Comparison of ENCODE assay signal across 8 cellular contexts in the genomic region with DNA sequence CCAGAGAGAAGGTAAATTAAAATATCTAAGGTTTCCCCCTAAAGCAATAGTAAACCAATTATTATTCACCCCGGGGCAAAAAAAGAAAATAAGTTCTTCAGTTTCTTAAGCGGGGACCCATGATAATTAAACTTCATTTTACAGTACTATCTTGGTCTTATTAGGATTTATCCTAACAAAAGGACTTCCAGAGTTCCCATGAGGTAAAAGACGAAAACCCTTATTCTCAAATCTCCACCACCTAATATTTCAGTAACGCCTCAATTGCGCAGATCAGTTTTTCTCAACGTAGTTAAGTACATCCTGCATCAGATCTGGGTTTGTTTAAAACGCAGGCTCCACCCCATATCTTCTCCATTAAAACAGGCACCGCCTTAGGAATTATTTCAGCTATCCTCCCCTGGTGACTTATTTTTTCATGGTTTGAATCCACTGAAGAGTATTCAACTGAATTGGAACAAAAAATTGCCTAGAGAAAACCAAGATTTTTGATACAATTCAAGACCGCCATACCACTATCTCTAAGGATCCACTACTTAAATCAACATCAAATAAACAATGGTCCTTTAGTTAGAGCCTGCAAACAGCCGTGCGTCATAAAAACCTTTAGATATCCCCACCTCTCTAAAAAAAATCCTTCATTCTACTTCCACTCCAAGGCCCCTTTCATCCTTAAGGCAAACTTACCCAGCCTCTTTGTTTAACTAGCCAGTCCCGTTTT. TPM values are rescaled to one million over a fixed set of nuclear protein-coding genes. Genes with fewer than 3 reads are reported as not detected.
DNase-seq lines count a peak whose midpoint lies in the region; ATAC-seq and TF ChIP-seq lines count a peak whose summit lies in the region.

No MANE protein-coding gene starts in this region.

- H3K4me3 ChIP-seq in Peyer's patch (peak overlapping the region; percentile 81 to 99 (median 88)), endodermal cell (ENCODE audit: low read length) (peak overlapping the region; percentile 92), neuronal stem cell (ENCODE audit: low read length in 2 of 2) (peak overlapping the region; percentile 95 to 96)

- no peak for ATAC-seq in HG03521 (IDR thresholded peaks at IDR 0.05; ENCODE audit: unreplicated experiment)

- peak; percentile 33 for DNase-seq in NCI-H2107 treated with DMSO at 0.1 percent for 48 hours (lab: John Stamatoyannopoulos, UW; ENCODE audit: unreplicated experiment)
- no peak for DNase-seq in NCI-H2107 (lab: John Stamatoyannopoulos, UW)
- peak in 1 of 3 donors; percentile 45 for DNase-seq in Peyer's patch
- no peak for DNase-seq in endodermal cell
- DNase-seq in neuronal stem cell (ENCODE audit: low spot score) = no peak
- no peak for DNase-seq in UCSD-AML1 (lab: John Stamatoyannopoulos, UW; ENCODE audit: unreplicated experiment)
- no peak for DNase-seq in NCI-H2171 treated with DMSO at 0.1 percent for 48 hours (lab: John Stamatoyannopoulos, UW)

- no peak for TF ChIP-seq POLR2A in Peyer's patch (IDR thresholded peaks at IDR 0.05)

- H3K18ac ChIP-seq in neuronal stem cell (ENCODE audit: low read length) = no peak overlapping the region

- H3K27me3 Mint-ChIP-seq in endodermal cell (ENCODE audit: insufficient read depth) = no peaks in the 10 kb centered on the region

- H3K4me1 ChIP-seq in Peyer's patch (peaks cover 3 to 39% (median 17%) of the 10 kb centered on the region in 4 donors), endodermal cell (ENCODE audit: control insufficient read depth, insufficient read depth, low read length) (peaks cover 6% of the 10 kb centered on the region), neuronal stem cell (ENCODE audit: control insufficient read depth in 2 of 2, insufficient read depth in 1 of 2, low read depth in 1 of 2, low read length in 2 of 2) (peaks cover 8 to 15% of the 10 kb centered on the region in 2 donors)

- no peak overlapping the region for H2BK12ac ChIP-seq in neuronal stem cell (ENCODE audit: low read length)

- H2AK5ac ChIP-seq in neuronal stem cell (ENCODE audit: low read depth, low read length) = no peak overlapping the region

- H3K27ac ChIP-seq in Peyer's patch (peak overlapping the region; percentile 97 to 100 (median 100)), endodermal cell (ENCODE audit: low read depth, low read length) (peak overlapping the region; percentile 100), neuronal stem cell (replicated peaks; ENCODE audit: low read length) (peak overlapping the region; percentile 100)

- H3K9me3 ChIP-seq in Peyer's patch (no peaks in the 10 kb centered on the region), endodermal cell (ENCODE audit: control insufficient read depth, low read length) (no peaks in the 10 kb centered on the region), neuronal stem cell (replicated peaks in 1 of 2; ENCODE audit: control insufficient read depth in 2 of 2, insufficient read depth in 1 of 2, low read depth in 1 of 2, low read length in 2 of 2) (peaks cover 0 to 2% of the 10 kb centered on the region in 2 donors)

- H3K4me2 ChIP-seq in neuronal stem cell (ENCODE audit: insufficient read depth, low read length, poor library complexity, severe bottlenecking) = peak overlapping the region; percentile 45

- H3K79me1 ChIP-seq in neuronal stem cell (ENCODE audit: low read depth, low read length) = no peaks in the 10 kb centered on the region

- peak overlapping the region; percentile 98 for H3K4me3 Mint-ChIP-seq in endodermal cell

- H3K27ac Mint-ChIP-seq in endodermal cell = peak overlapping the region; percentile 100

- no peak overlapping the region for H3K4ac ChIP-seq in neuronal stem cell (ENCODE audit: low read length)

- no peak overlapping the region for H2BK120ac ChIP-seq in neuronal stem cell (ENCODE audit: low read depth, low read length)

- no peak overlapping the region for H4K91ac ChIP-seq in neuronal stem cell (ENCODE audit: low read depth, low read length, poor library complexity)

- H3K4me1 Mint-ChIP-seq in endodermal cell = peaks cover 25% of the 10 kb centered on the region

- H2BK5ac ChIP-seq in neuronal stem cell (ENCODE audit: low read length) = no peak overlapping the region

- TF ChIP-seq CTCF in Peyer's patch (IDR thresholded peaks at IDR 0.05) = no peak
- TF ChIP-seq CTCF in endodermal cell (conservative IDR thresholded peaks at IDR 0.05) = no peak

- H4K8ac ChIP-seq in neuronal stem cell (ENCODE audit: low read depth, low read length) = no peak overlapping the region

- H3K14ac ChIP-seq in neuronal stem cell (ENCODE audit: low read length) = no peak overlapping the region

- H3K27me3 ChIP-seq in Peyer's patch = no peaks in the 10 kb centered on the region
- no peaks in the 10 kb centered on the region for H3K27me3 ChIP-seq in endodermal cell (ENCODE audit: control insufficient read depth, insufficient read depth, low read length, poor library complexity, severe bottlenecking)
- H3K27me3 ChIP-seq in neuronal stem cell (ENCODE audit: control insufficient read depth in 3 of 3, insufficient read depth in 3 of 3, low read depth in 1 of 3, low read length in 3 of 3) = no peaks in the 10 kb centered on the region

- WGBS in endodermal cell (ENCODE audit: insufficient coverage in 1 of 2, insufficient read length in 1 of 2), 2 experiments = 1 to 3% methylated on average over 10 to 12 of the region's 12 CpGs
- no CpG with 5 or more reads among the region's 12 CpGs for WGBS in neuronal stem cell (ENCODE audit: extremely low coverage in 2 of 2, insufficient read length in 2 of 2, insufficient replicate concordance in 1 of 2), 2 donors

- H3K9ac ChIP-seq in endodermal cell (ENCODE audit: extremely low read depth, low read length, poor library complexity, severe bottlenecking) (peak overlapping the region; percentile 100), neuronal stem cell (ENCODE audit: low read depth, low read length, poor library complexity) (no peak overlapping the region)

- H3K9me3 Mint-ChIP-seq in endodermal cell = no peaks in the 10 kb centered on the region

- peaks cover 0 to 56% (median 0%) of the 10 kb centered on the region in 3 donors for H3K36me3 ChIP-seq in Peyer's patch
- peaks cover 61% of the 10 kb centered on the region for H3K36me3 ChIP-seq in endodermal cell (ENCODE audit: control insufficient read depth, insufficient read depth, low read length)
- H3K36me3 ChIP-seq in neuronal stem cell (replicated peaks in 1 of 2; ENCODE audit: control insufficient read depth in 2 of 2, insufficient read depth in 2 of 2, low read length in 2 of 2) = peaks cover 19 to 62% of the 10 kb centered on the region in 2 donors

- H3K23ac ChIP-seq in neuronal stem cell (ENCODE audit: low read depth, low read length, poor library complexity) = no peak overlapping the region

- H3K36me3 Mint-ChIP-seq in endodermal cell (ENCODE audit: low read depth) = peaks cover 62% of the 10 kb centered on the region

- H2AFZ ChIP-seq in neuronal stem cell (ENCODE audit: low read length) = no peak overlapping the region

- no peak overlapping the region for H2BK15ac ChIP-seq in neuronal stem cell (ENCODE audit: low read length)

RNA-seq across cellular contexts. Expression of a gene that starts 1.7 kb away (rescaled TPM):
- total RNA-seq in Peyer's patch (100 to 1,000 TPM; 102 to 154 (median 140) TPM), endodermal cell (100 to 1,000 TPM; 133 to 173 TPM)
- 132 TPM for polyA plus RNA-seq in endodermal cell (2013, experiment 1 of 2)
- polyA plus RNA-seq in endodermal cell (2013, experiment 2 of 2) = 134 TPM
- 117 TPM for polyA plus RNA-seq in neuronal stem cell (2013, experiment 1 of 2)
- polyA plus RNA-seq in neuronal stem cell (2013, experiment 2 of 2) = 117 TPM

RNA-seq across cellular contexts. Expression of a gene that starts 28.5 kb away (rescaled TPM):
- total RNA-seq in Peyer's patch (10 to 100 TPM in 3 of 4 donors, 1 to 10 TPM in 1; 2.3 to 28.9 (median 15.3) TPM), endodermal cell (1 to 10 TPM; 3.7 to 3.9 TPM)
- polyA plus RNA-seq in endodermal cell (2013, experiment 1 of 2) = 2.9 TPM
- polyA plus RNA-seq in endodermal cell (2013, experiment 2 of 2) = 1.5 TPM
- 0.14 TPM for polyA plus RNA-seq in neuronal stem cell (2013, experiment 1 of 2)
- 0.17 TPM for polyA plus RNA-seq in neuronal stem cell (2013, experiment 2 of 2)

RNA-seq across cellular contexts. Expression of a gene that starts 51.7 kb away (rescaled TPM):
- total RNA-seq in Peyer's patch (100 to 1,000 TPM; 173 to 231 (median 206) TPM), endodermal cell (100 to 1,000 TPM; 266 to 364 TPM)
- polyA plus RNA-seq in endodermal cell (2013, experiment 1 of 2) = 140 TPM
- 146 TPM for polyA plus RNA-seq in endodermal cell (2013, experiment 2 of 2)
- polyA plus RNA-seq in neuronal stem cell (2013, experiment 1 of 2) = 91.3 TPM
- 90.6 TPM for polyA plus RNA-seq in neuronal stem cell (2013, experiment 2 of 2)
